Comparison of ENCODE assay signal across 1 cellular context in the genomic region with DNA sequence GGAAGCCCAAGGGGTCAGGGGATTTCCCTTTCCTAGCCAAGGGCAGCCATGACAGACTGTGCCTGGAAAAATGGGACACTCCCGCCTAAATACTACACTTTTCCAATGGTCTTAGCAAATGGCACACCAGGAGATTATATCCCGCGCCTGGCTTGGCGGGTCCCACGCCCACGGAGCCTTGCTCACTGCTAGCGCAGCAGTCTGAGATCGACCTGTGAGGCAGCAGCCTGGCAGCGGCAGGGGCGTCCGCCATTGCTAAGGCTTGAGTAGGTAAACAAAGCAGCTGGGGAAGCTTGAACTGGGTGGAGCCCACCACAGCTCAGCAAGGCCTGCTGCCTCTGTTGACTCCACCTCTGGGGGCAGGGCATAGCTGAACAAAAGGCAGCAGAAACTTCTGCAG.
A peak's percentile ranks its signal among the peaks of the same experiment; 100 is the strongest.
TF ChIP-seq lines count a peak whose summit lies in the region.

No MANE protein-coding gene starts in this region.

TF ChIP-seq in K562, 482 proteins besides CTCF, POLR2A, EP300 and RAD21:
- TF ChIP-seq, protein P1, sequence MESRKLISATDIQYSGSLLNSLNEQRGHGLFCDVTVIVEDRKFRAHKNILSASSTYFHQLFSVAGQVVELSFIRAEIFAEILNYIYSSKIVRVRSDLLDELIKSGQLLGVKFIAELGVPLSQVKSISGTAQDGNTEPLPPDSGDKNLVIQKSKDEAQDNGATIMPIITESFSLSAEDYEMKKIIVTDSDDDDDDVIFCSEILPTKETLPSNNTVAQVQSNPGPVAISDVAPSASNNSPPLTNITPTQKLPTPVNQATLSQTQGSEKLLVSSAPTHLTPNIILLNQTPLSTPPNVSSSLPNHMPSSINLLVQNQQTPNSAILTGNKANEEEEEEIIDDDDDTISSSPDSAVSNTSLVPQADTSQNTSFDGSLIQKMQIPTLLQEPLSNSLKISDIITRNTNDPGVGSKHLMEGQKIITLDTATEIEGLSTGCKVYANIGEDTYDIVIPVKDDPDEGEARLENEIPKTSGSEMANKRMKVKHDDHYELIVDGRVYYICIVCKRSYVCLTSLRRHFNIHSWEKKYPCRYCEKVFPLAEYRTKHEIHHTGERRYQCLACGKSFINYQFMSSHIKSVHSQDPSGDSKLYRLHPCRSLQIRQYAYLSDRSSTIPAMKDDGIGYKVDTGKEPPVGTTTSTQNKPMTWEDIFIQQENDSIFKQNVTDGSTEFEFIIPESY (CRISPR knock-in tag; IDR thresholded peaks at IDR 0.05) = peak; percentile 78
